Comparison of ENCODE assay signal across 9 cellular contexts in genomic region chr20:31967830-31968249, GRCh38. TPM values are rescaled to one million over a fixed set of nuclear protein-coding genes. Genes with fewer than 3 reads are reported as not detected.
A peak's percentile ranks its signal among the peaks of the same experiment; 100 is the strongest.
DNase-seq lines count a peak whose midpoint lies in the region; ATAC-seq and TF ChIP-seq lines count a peak whose summit lies in the region.
"Had no signal": no experiment of that assay in that cellular context is flagged by ENCODE, and none has a peak within 500 bp of the region (broad histone marks: within the 10 kb centered on the region; RNA-seq: fewer than 3 reads in every experiment).

Gene XKR7 (plus strand): TSS chr20:31968151. CDS start chr20:31968176, 25 bp downstream.

- no peak within 1 kb of the TSS for H3K27ac ChIP-seq in CD4-positive, CD25-positive, alpha-beta regulatory T cell (ENCODE audit: insufficient read depth, low read length, poor library complexity, severe bottlenecking)
- H3K27ac ChIP-seq in HL-60 (replicated peaks): no peak within 1 kb of the TSS
- H3K27ac ChIP-seq: adrenal gland had no signal

- peak within 1 kb of the TSS; percentile 79 to 87 (median 84) for H3K4me3 Mint-ChIP-seq in CD4-positive, CD25-positive, alpha-beta regulatory T cell
- peak within 1 kb of the TSS; percentile 88 for H3K4me3 Mint-ChIP-seq in T-helper 2 cell treated with Interferon-gamma antibody and Interleukin-4, amounts not matched to agents 5 μg/mL and 100 μg/mL, for 36 hours

- no peak within 1 kb of the TSS for H3K27ac Mint-ChIP-seq in CD4-positive, CD25-positive, alpha-beta regulatory T cell
- H3K27ac Mint-ChIP-seq in T-helper 2 cell treated with Interferon-gamma antibody and Interleukin-4, amounts not matched to agents 5 μg/mL and 100 μg/mL, for 36 hours: no peak within 1 kb of the TSS

- peaks cover 10% of the 10 kb centered on the region for H3K4me1 ChIP-seq in CD4-positive, CD25-positive, alpha-beta regulatory T cell (ENCODE audit: control insufficient read depth, insufficient read depth, low read length, poor library complexity, severe bottlenecking)
- H3K4me1 ChIP-seq: adrenal gland had no signal

- ATAC-seq in CD4-positive, CD25-positive, alpha-beta regulatory T cell (ENCODE audit: low read depth in 2 of 2): peak in 1 of 2 donors; percentile 20
- ATAC-seq in HG03108 (IDR thresholded peaks at IDR 0.05; ENCODE audit: unreplicated experiment) (no peak), HG02798 (IDR thresholded peaks at IDR 0.05; ENCODE audit: poor library complexity, unreplicated experiment) (no peak), sciatic nerve (no peak)

- H3K4me1 Mint-ChIP-seq in CD4-positive, CD25-positive, alpha-beta regulatory T cell: peaks cover 2 to 12% (median 5%) of the 10 kb centered on the region in 4 donors
- H3K4me1 Mint-ChIP-seq in T-helper 2 cell treated with Interferon-gamma antibody and Interleukin-4, amounts not matched to agents 5 μg/mL and 100 μg/mL, for 36 hours (ENCODE audit: low read depth): peaks cover 2% of the 10 kb centered on the region

- peaks cover 25% of the 10 kb centered on the region for H3K27me3 ChIP-seq in CD4-positive, CD25-positive, alpha-beta regulatory T cell (ENCODE audit: control insufficient read depth, insufficient read depth, low read length)
- peaks cover 10% of the 10 kb centered on the region for H3K27me3 ChIP-seq in HL-60 (ENCODE audit: insufficient read depth, poor library complexity, severe bottlenecking)

- TF ChIP-seq CTCF in HL-60 (IDR thresholded peaks at IDR 0.05; ENCODE audit: insufficient read depth, low read length): no peak

- peaks cover 40% of the 10 kb centered on the region for H3K27me3 Mint-ChIP-seq in CD4-positive, CD25-positive, alpha-beta regulatory T cell
- H3K27me3 Mint-ChIP-seq in T-helper 2 cell treated with Interferon-gamma antibody and Interleukin-4, amounts not matched to agents 5 μg/mL and 100 μg/mL, for 36 hours (ENCODE audit: low read depth): peaks cover 23% of the 10 kb centered on the region

- no peaks in the 10 kb centered on the region for H3K36me3 Mint-ChIP-seq in CD4-positive, CD25-positive, alpha-beta regulatory T cell
- H3K36me3 Mint-ChIP-seq in T-helper 2 cell treated with Interferon-gamma antibody and Interleukin-4, amounts not matched to agents 5 μg/mL and 100 μg/mL, for 36 hours (ENCODE audit: low read depth): no peaks in the 10 kb centered on the region

- peak in 1 of 3 donors; percentile 49 for DNase-seq in CD4-positive, CD25-positive, alpha-beta regulatory T cell
- DNase-seq in HL-60 (ENCODE audit: low read depth in 1 of 2, low spot score in 1 of 2) (peak; percentile 47 to 58), iPS-NIHi11 (ENCODE audit: low spot score) (peak; percentile 85), dermis blood vessel endothelial cell (no peak), sciatic nerve (ENCODE audit: low spot score) (no peak)
- peak; percentile 8 for DNase-seq in T-helper 2 cell treated with Interferon-gamma antibody and Interleukin-4, amounts not matched to agents 5 μg/mL and 100 μg/mL, for 36 hours (ENCODE audit: low spot score)

- no peaks in the 10 kb centered on the region for H3K9me3 ChIP-seq in CD4-positive, CD25-positive, alpha-beta regulatory T cell (ENCODE audit: control insufficient read depth in 2 of 2, low read length in 2 of 2)
- H3K9me3 ChIP-seq: adrenal gland had no signal

- no peak within 1 kb of the TSS for H3K4me3 ChIP-seq in CD4-positive, CD25-positive, alpha-beta regulatory T cell (ENCODE audit: low read depth, low read length)
- peak within 1 kb of the TSS; percentile 54 for H3K4me3 ChIP-seq in HL-60 (replicated peaks; ENCODE audit: insufficient read depth, low read length)

- intact Hi-C loops in sciatic nerve (cut with DNase I): no loop called here

- H3K36me3 ChIP-seq in CD4-positive, CD25-positive, alpha-beta regulatory T cell (ENCODE audit: control insufficient read depth, insufficient read depth, low read length): no peaks in the 10 kb centered on the region
- H3K36me3 ChIP-seq: adrenal gland had no signal

- peaks cover 0 to 4% (median 1%) of the 10 kb centered on the region in 7 donors for H3K9me3 Mint-ChIP-seq in CD4-positive, CD25-positive, alpha-beta regulatory T cell
- no peaks in the 10 kb centered on the region for H3K9me3 Mint-ChIP-seq in T-helper 2 cell treated with Interferon-gamma antibody and Interleukin-4, amounts not matched to agents 5 μg/mL and 100 μg/mL, for 36 hours

RNA-seq across cellular contexts. Expression of gene XKR7, which starts in this region (rescaled TPM):
- 0.07 TPM for total RNA-seq in CD4-positive, CD25-positive, alpha-beta regulatory T cell
- polyA plus RNA-seq in CD4-positive, CD25-positive, alpha-beta regulatory T cell: not detected
- total RNA-seq in dermis blood vessel endothelial cell (under 0.01 TPM in 1 of 2 replicates, not detected in the other), sciatic nerve (not detected)

Comparison
In these comparisons a context has a peak if more than half of its experiments do, and no peak if none do; other contexts are left out.
1. DNase-seq: peak in HL-60 (2 of 2), T-helper 2 cell treated with Interferon-gamma antibody and Interleukin-4, amounts not matched to agents 5 μg/mL and 100 μg/mL, for 36 hours (single experiment) and iPS-NIHi11 (single experiment); none in dermis blood vessel endothelial cell (single experiment) and sciatic nerve (single experiment).